ENCODE assay signal across 7 cellular contexts in the genomic region with DNA sequence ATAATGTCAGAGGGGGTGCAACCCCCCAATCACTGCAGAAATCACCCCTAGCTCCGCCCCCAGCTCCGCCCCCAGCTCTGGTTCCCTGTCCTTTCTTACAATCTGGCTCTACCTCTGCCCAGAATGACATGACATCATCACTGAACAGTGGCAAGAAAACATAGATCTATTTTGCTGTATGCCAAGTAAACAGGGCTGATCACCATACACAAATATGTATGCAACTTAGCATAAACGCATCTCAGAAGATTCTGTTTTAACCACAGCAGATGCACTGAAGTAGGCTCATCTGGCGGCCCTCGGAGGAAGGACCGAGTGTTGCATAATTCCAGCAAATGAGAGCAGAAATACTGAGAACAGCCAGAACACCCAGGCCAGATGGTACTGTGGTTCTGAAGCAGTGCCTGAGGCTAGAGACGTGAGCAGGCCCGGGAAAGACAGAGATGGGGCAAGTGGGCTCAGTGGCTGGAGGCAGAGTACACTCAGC.
DNase-seq lines count a peak whose midpoint lies in the region; ATAC-seq and TF ChIP-seq lines count a peak whose summit lies in the region.

No MANE protein-coding gene starts in this region.

- peak overlapping the region in 6 of 8 donors; percentile 42 to 75 (median 57) for H3K4me3 Mint-ChIP-seq in naive B cell

- peak overlapping the region; percentile 89 to 99 (median 94) for H3K27ac Mint-ChIP-seq in naive B cell

- DNase-seq in RWPE2 (ENCODE audit: low spot score) (no peak), naive B cell (no peak)
- peak; percentile 37 for DNase-seq in central memory CD4-positive, alpha-beta T cell

- H3K4me1 Mint-ChIP-seq in naive B cell = peaks cover 57 to 92% (median 81%) of the 10 kb centered on the region in 3 donors

- peak overlapping the region; percentile 58 for H3K27ac ChIP-seq in RWPE2 (ENCODE audit: poor library complexity, severe bottlenecking)

- H3K4me1 ChIP-seq in RWPE2 (ENCODE audit: insufficient read depth, poor library complexity, severe bottlenecking) = peaks cover 15% of the 10 kb centered on the region

- H3K9me3 ChIP-seq in RWPE2 (ENCODE audit: severe bottlenecking) = no peaks in the 10 kb centered on the region

- no peak overlapping the region for H3K4me3 ChIP-seq in RWPE2 (ENCODE audit: severe bottlenecking)

- H3K27me3 Mint-ChIP-seq in naive B cell = no peaks in the 10 kb centered on the region

- H3K36me3 Mint-ChIP-seq in naive B cell = peaks cover 7 to 8% of the 10 kb centered on the region in 2 donors

- peak; percentile 22 for ATAC-seq in GM21786 (IDR thresholded peaks at IDR 0.05; ENCODE audit: unreplicated experiment)
- peak; percentile 44 for ATAC-seq in RWPE2 (ENCODE audit: low read depth)
- ATAC-seq in naive B cell (ENCODE audit: low read depth in 2 of 2) = peak; percentile 6 to 19
- no peak for ATAC-seq in HG03025 (IDR thresholded peaks at IDR 0.05; ENCODE audit: low FRiP score, unreplicated experiment)
- ATAC-seq in HG03432 (IDR thresholded peaks at IDR 0.05; ENCODE audit: unreplicated experiment) = no peak
- no peak for ATAC-seq in HG02588 (IDR thresholded peaks at IDR 0.05; ENCODE audit: unreplicated experiment)

- H3K27me3 ChIP-seq in RWPE2 (ENCODE audit: insufficient read depth, poor library complexity, severe bottlenecking) = no peaks in the 10 kb centered on the region

- peaks cover 0 to 1% (median 0%) of the 10 kb centered on the region in 7 donors for H3K9me3 Mint-ChIP-seq in naive B cell

- no peak for TF ChIP-seq CTCF in RWPE2 (IDR thresholded peaks at IDR 0.05; ENCODE audit: poor library complexity, severe bottlenecking)

- H3K36me3 ChIP-seq in RWPE2 (ENCODE audit: low read depth) = no peaks in the 10 kb centered on the region

Comparison
In these comparisons a context has a peak if more than half of its experiments do, and no peak if none do; other contexts are left out.
1. ATAC-seq: peak in GM21786 (single experiment), RWPE2 (single experiment) and naive B cell (2 of 2); none in HG03025 (single experiment), HG03432 (single experiment) and HG02588 (single experiment).